ENCODE assay signal across 15 cellular contexts in genomic region chr1:155636397-155637153, GRCh38. TPM values are rescaled to one million over a fixed set of nuclear protein-coding genes. Genes with fewer than 3 reads are reported as not detected.
DNase-seq lines count a peak whose midpoint lies in the region; ATAC-seq, FAIRE-seq and TF ChIP-seq lines count a peak whose summit lies in the region.
"Had no signal": no experiment of that assay in that cellular context is flagged by ENCODE, and none has a peak within 500 bp of the region (broad histone marks: within the 10 kb centered on the region; RNA-seq: fewer than 3 reads in every experiment).

No MANE protein-coding gene starts in this region.

- peak overlapping the region; percentile 91 for H3K4me3 Mint-ChIP-seq in activated CD4-positive, alpha-beta T cell treated with anti-CD3 and anti-CD28 coated beads for 36 hours
- H3K4me3 Mint-ChIP-seq in IgD-negative memory B cell, result peak overlapping the region; percentile 88 to 98 (median 92)
- peak overlapping the region; percentile 90 for H3K4me3 Mint-ChIP-seq in natural killer cell treated with Interleukin-12 subunit alpha and Interleukin-12 subunit beta and Interleukin-15 and Interleukin-18, amount 100 ng/mL, for 72 hours
- H3K4me3 Mint-ChIP-seq: type B pancreatic cell had no signal

- no peaks in the 10 kb centered on the region for H3K9me1 ChIP-seq in K562 (ENCODE audit: control insufficient read depth, insufficient read depth, low read length)

- H3K9me3 Mint-ChIP-seq in activated CD4-positive, alpha-beta T cell treated with anti-CD3 and anti-CD28 coated beads for 36 hours (ENCODE audit: low read depth), result no peaks in the 10 kb centered on the region
- no peaks in the 10 kb centered on the region for H3K9me3 Mint-ChIP-seq in IgD-negative memory B cell
- peaks cover under 1% of the 10 kb centered on the region for H3K9me3 Mint-ChIP-seq in natural killer cell treated with Interleukin-12 subunit alpha and Interleukin-12 subunit beta and Interleukin-15 and Interleukin-18, amount 100 ng/mL, for 72 hours
- H3K9me3 Mint-ChIP-seq: type B pancreatic cell had no signal

- POLR2A ChIA-PET in activated CD4-positive, alpha-beta T cell treated with anti-CD3 and anti-CD28 coated beads for 36 hours (lab: Charles Lee), result interaction anchor here (0.6 kb wide), 1 partner anchor 515 kb away, joined by 3 read pairs; no protein-coding TSS in a partner anchor
- POLR2A ChIA-PET in K562 (lab: Yijun Ruan, JAX) (interaction anchor here (0.7 kb wide), 1 partner anchor 435 kb away, joined by 3 read pairs; no protein-coding TSS in a partner anchor), SK-N-SH (lab: Yijun Ruan, JAX) (no interaction called here)

- no peaks in the 10 kb centered on the region for H3K27me3 ChIP-seq in K562 (ENCODE audit: control insufficient read depth in 2 of 2, insufficient read depth in 2 of 2, low read length in 2 of 2)
- H3K27me3 ChIP-seq in suprapubic skin, result no peaks in the 10 kb centered on the region
- no peaks in the 10 kb centered on the region for H3K27me3 ChIP-seq in SK-N-SH (ENCODE audit: insufficient read depth)
- H3K27me3 ChIP-seq: breast epithelium had no signal

- H3K36me3 ChIP-seq in K562 (ENCODE audit: control insufficient read depth, insufficient read depth, low read length) (no peaks in the 10 kb centered on the region), suprapubic skin (no peaks in the 10 kb centered on the region), SK-N-SH (replicated peaks in 1 of 2; ENCODE audit: control insufficient read depth in 1 of 2, insufficient read depth in 2 of 2, low read length in 1 of 2) (no peaks in the 10 kb centered on the region)
- H3K36me3 ChIP-seq: breast epithelium had no signal

- in situ Hi-C loops in K562 (cut with MboI), result no loop called here

- no TSS peak for BruUV-seq in K562 (replicated peaks; lab: Mats Ljungman, UMichigan)

- CTCF ChIA-PET in activated CD4-positive, alpha-beta T cell treated with anti-CD3 and anti-CD28 coated beads for 36 hours (lab: Charles Lee), result interaction anchor here (0.6 to 0.7 kb wide), 2 partner anchors 39 to 1202 kb away, joined by 3 to 4 read pairs; no protein-coding TSS in a partner anchor
- CTCF ChIA-PET in K562 (lab: Yijun Ruan, JAX; ENCODE audit: low intra/inter-chr PET ratio), result no interaction called here
- CTCF ChIA-PET in SK-N-SH (lab: Yijun Ruan, JAX), result no interaction called here

- H3K4me1 ChIP-seq in K562 (replicated peaks in 1 of 2; ENCODE audit: control insufficient read depth in 2 of 2, insufficient read depth in 2 of 2, low read length in 2 of 2), result peaks cover 0 to 7% of the 10 kb centered on the region in 2 experiments; a peak in 1 of 5 replicates
- H3K4me1 ChIP-seq in suprapubic skin, result no peaks in the 10 kb centered on the region
- no peaks in the 10 kb centered on the region for H3K4me1 ChIP-seq in SK-N-SH (ENCODE audit: control insufficient read depth in 1 of 2, insufficient read depth in 2 of 2, low read depth in 1 of 2, low read length in 1 of 2)
- H3K4me1 ChIP-seq: breast epithelium had no signal

- H2AFZ ChIP-seq in K562 (ENCODE audit: low read depth, low read length), result no peak overlapping the region
- no peak overlapping the region for H2AFZ ChIP-seq in SK-N-SH (ENCODE audit: low read depth)

- TF ChIP-seq EP300 in K562 (IDR thresholded peaks at IDR 0.05; ENCODE audit: low read length), result no peak
- no peak for TF ChIP-seq EP300 in suprapubic skin (IDR thresholded peaks at IDR 0.05)
- TF ChIP-seq EP300 in SK-N-SH (IDR thresholded peaks at IDR 0.05; ENCODE audit: borderline replicate concordance in 1 of 2, low read depth in 1 of 2, low read length in 1 of 2), result no peak

- H3K4me1 Mint-ChIP-seq in activated CD4-positive, alpha-beta T cell treated with anti-CD3 and anti-CD28 coated beads for 36 hours, result peaks cover 21% of the 10 kb centered on the region
- peaks cover 12 to 17% (median 13%) of the 10 kb centered on the region in 3 donors for H3K4me1 Mint-ChIP-seq in IgD-negative memory B cell
- H3K4me1 Mint-ChIP-seq in natural killer cell treated with Interleukin-12 subunit alpha and Interleukin-12 subunit beta and Interleukin-15 and Interleukin-18, amount 100 ng/mL, for 72 hours (ENCODE audit: low read depth in 2 of 2), result peaks cover 5 to 10% of the 10 kb centered on the region in 2 donors

- H3K79me2 ChIP-seq in K562 (ENCODE audit: control insufficient read depth, insufficient read depth, low read length) (no peaks in the 10 kb centered on the region), SK-N-SH (ENCODE audit: insufficient read depth) (no peaks in the 10 kb centered on the region)

- H3K27me3 Mint-ChIP-seq in activated CD4-positive, alpha-beta T cell treated with anti-CD3 and anti-CD28 coated beads for 36 hours, result no peaks in the 10 kb centered on the region
- H3K27me3 Mint-ChIP-seq in IgD-negative memory B cell, result peaks cover 3% of the 10 kb centered on the region
- no peaks in the 10 kb centered on the region for H3K27me3 Mint-ChIP-seq in natural killer cell treated with Interleukin-12 subunit alpha and Interleukin-12 subunit beta and Interleukin-15 and Interleukin-18, amount 100 ng/mL, for 72 hours
- H3K27me3 Mint-ChIP-seq: type B pancreatic cell had no signal

- H3K27ac ChIP-seq in K562 (ENCODE audit: extremely low read depth, low read depth, low read length) (no peak overlapping the region), suprapubic skin (no peak overlapping the region), SK-N-SH (ENCODE audit: low read depth in 2 of 2, low read length in 1 of 2) (no peak overlapping the region)
- H3K27ac ChIP-seq: breast epithelium, RWPE1 had no signal

- intact Hi-C loops in activated CD4-positive, alpha-beta T cell treated with anti-CD3 and anti-CD28 coated beads for 36 hours (cut with DNase I, micrococcal nuclease), result no loop called here
- intact Hi-C loops in K562 (cut with micrococcal nuclease), result no loop called here

- ATAC-seq in activated CD4-positive, alpha-beta T cell treated with anti-CD3 and anti-CD28 coated beads for 36 hours, result peak; percentile 21
- ATAC-seq in K562 (peak; percentile 31; the same call in 1 of the 3 replicates), HG02938 (IDR thresholded peaks at IDR 0.05; ENCODE audit: unreplicated experiment) (no peak)
- peak in 1 of 2 donors; percentile 4 for ATAC-seq in natural killer cell treated with Interleukin-12 subunit alpha and Interleukin-12 subunit beta and Interleukin-15 and Interleukin-18, amount 100 ng/mL, for 72 hours

- H3K9ac ChIP-seq in K562 (ENCODE audit: insufficient read depth in 1 of 2, low read depth in 2 of 2, low read length in 2 of 2) (no peak overlapping the region), SK-N-SH (no peak overlapping the region)

- no peaks in the 10 kb centered on the region for H3K9me2 ChIP-seq in SK-N-SH

- no peak for TF ChIP-seq RAD21 in K562 (CRISPR knock-in tag; conservative IDR thresholded peaks at IDR 0.05 in 1 of 2, IDR thresholded peaks at IDR 0.05 in 1 of 2)
- TF ChIP-seq RAD21 in SK-N-SH (IDR thresholded peaks at IDR 0.05; ENCODE audit: low read length), result no peak

- H3K9me3 ChIP-seq in K562 (replicated peaks; ENCODE audit: control insufficient read depth, insufficient read depth, low read depth, low read length) (no peaks in the 10 kb centered on the region; the same call in 1 of the 2 replicates), suprapubic skin (no peaks in the 10 kb centered on the region), SK-N-SH (no peaks in the 10 kb centered on the region)
- H3K9me3 ChIP-seq: breast epithelium had no signal

- H4K20me1 ChIP-seq in K562 (replicated peaks; ENCODE audit: control insufficient read depth, insufficient read depth, low read length), result no peaks in the 10 kb centered on the region
- H4K20me1 ChIP-seq in SK-N-SH (ENCODE audit: insufficient read depth), result no peaks in the 10 kb centered on the region

- TF ChIP-seq CTCF in K562 (IDR thresholded peaks at IDR 0.05 in 2 of 3, conservative IDR thresholded peaks at IDR 0.05 in 1 of 3; ENCODE audit: insufficient read depth in 2 of 3, low read depth in 1 of 3, low read length in 3 of 3), result no peak
- TF ChIP-seq CTCF in suprapubic skin (IDR thresholded peaks at IDR 0.05), result no peak
- no peak for TF ChIP-seq CTCF in SK-N-SH (IDR thresholded peaks at IDR 0.05)

- no peak for TF ChIP-seq POLR2A in K562 (conservative IDR thresholded peaks at IDR 0.05)
- TF ChIP-seq POLR2A in suprapubic skin (IDR thresholded peaks at IDR 0.05), result no peak

- H3F3A ChIP-seq in SK-N-SH (replicated peaks; ENCODE audit: insufficient read depth), result no peaks in the 10 kb centered on the region

- WGBS in K562 (ENCODE audit: insufficient coverage, low coverage, missing lambda C conversion rate), result 79% methylated on average over 11 of the region's 11 CpGs
- 92% methylated on average over 11 of the region's 11 CpGs for WGBS in suprapubic skin
- 93% methylated on average over 11 of the region's 11 CpGs for WGBS in SK-N-SH (ENCODE audit: low lambda C conversion rate)

- peak overlapping the region; percentile 95 for H3K27ac Mint-ChIP-seq in activated CD4-positive, alpha-beta T cell treated with anti-CD3 and anti-CD28 coated beads for 36 hours
- peak overlapping the region; percentile 78 to 96 (median 94) for H3K27ac Mint-ChIP-seq in IgD-negative memory B cell
- peak overlapping the region; percentile 69 to 87 for H3K27ac Mint-ChIP-seq in natural killer cell treated with Interleukin-12 subunit alpha and Interleukin-12 subunit beta and Interleukin-15 and Interleukin-18, amount 100 ng/mL, for 72 hours
- H3K27ac Mint-ChIP-seq: type B pancreatic cell had no signal

- peak overlapping the region; percentile 67; the same call in 1 of the 2 replicates for H3K4me2 ChIP-seq in K562 (ENCODE audit: insufficient read depth, low read length)
- no peak overlapping the region for H3K4me2 ChIP-seq in SK-N-SH

- no peak for FAIRE-seq in K562 (lab: Jason Lieb, UNC)

- H3K4me3 ChIP-seq in K562, result no peak overlapping the region
- H3K4me3 ChIP-seq in suprapubic skin, result no peak overlapping the region
- H3K4me3 ChIP-seq in SK-N-SH (ENCODE audit: low read depth in 2 of 2, low read length in 1 of 2), result no peak overlapping the region

- H3K36me3 Mint-ChIP-seq in activated CD4-positive, alpha-beta T cell treated with anti-CD3 and anti-CD28 coated beads for 36 hours (ENCODE audit: low read depth), result peaks cover 1% of the 10 kb centered on the region
- H3K36me3 Mint-ChIP-seq in IgD-negative memory B cell, result peaks cover 2% of the 10 kb centered on the region
- peaks cover 2% of the 10 kb centered on the region for H3K36me3 Mint-ChIP-seq in natural killer cell treated with Interleukin-12 subunit alpha and Interleukin-12 subunit beta and Interleukin-15 and Interleukin-18, amount 100 ng/mL, for 72 hours
- H3K36me3 Mint-ChIP-seq: type B pancreatic cell had no signal

- no peak for DNase-seq in activated CD4-positive, alpha-beta T cell treated with anti-CD3 and anti-CD28 coated beads for 36 hours
- no peak for DNase-seq in activated CD4-positive, alpha-beta T cell treated with anti-CD3 and anti-CD28 coated beads for 4 hours
- DNase-seq in K562 (ENCODE audit: extremely low read depth in 1 of 4, low spot score in 3 of 4), result no peak
- no peak for DNase-seq in natural killer cell treated with Interleukin-12 subunit alpha and Interleukin-12 subunit beta and Interleukin-15 and Interleukin-18, amount 100 ng/mL, for 72 hours (ENCODE audit: low spot score)
- no peak for DNase-seq in suprapubic skin (ENCODE audit: low spot score in 2 of 2)
- no peak for DNase-seq in SK-N-SH
- DNase-seq: Caco-2, head of caudate nucleus, NCI-H1417, NCI-H526 had no signal

RNA-seq across cellular contexts. Expression of gene MSTO1, which starts 26.6 kb away (rescaled TPM):
- total RNA-seq in activated CD4-positive, alpha-beta T cell treated with anti-CD3 and anti-CD28 coated beads for 36 hours, result 10 to 100 TPM; 56.8 to 62.1 TPM
- polyA plus RNA-seq in IgD-negative memory B cell (20.2 TPM), K562 (2011; rRNA removed) (37.6 and 56.2 TPM in 2 replicates), K562 (2014; fragmentation: Illumina TruSeq; extraction: Trizol) (55.4 and 58.5 TPM in 2 replicates), K562 (2014; fragmentation: Nextera tagmentation; extraction: Ambion mirVana) (10 to 100 TPM; 18.8 to 21.6 TPM), K562 (2014; rRNA removed) (56.7 and 69.0 TPM in 2 replicates), SK-N-SH (2012; rRNA removed) (22.4 and 27.0 TPM in 2 replicates)
- 343 and 576 TPM in 2 replicates for total RNA-seq in K562 (2011; cell fraction: chromatin; rRNA removed; ENCODE audit: low replicate concordance)
- total RNA-seq in K562 (2011; cell fraction: nucleolus; rRNA removed), result 343 and 349 TPM in 2 replicates
- total RNA-seq in K562 (2011; cell fraction: nucleoplasm; rRNA removed), result 217 and 256 TPM in 2 replicates
- total RNA-seq in K562 (2014; rRNA removed) (48.0 and 55.8 TPM in 2 replicates), K562 (2014; rRNA removed; fragmentation: Illumina TruSeq; extraction: Trizol) (42.6 and 44.9 TPM in 2 replicates), K562 (2015; rRNA removed; fragmentation: Illumina TruSeq; extraction: Trizol) (45.2 and 47.3 TPM in 2 replicates), K562 (2021) (67.6 and 71.1 TPM in 2 replicates), suprapubic skin (10 to 100 TPM; 11.7 to 31.6 (median 24.1) TPM)
- 29.5 and 46.2 TPM in 2 replicates for polyA plus RNA-seq in K562 (2011; cell fraction: cytosol; rRNA removed)
- polyA plus RNA-seq in K562 (2011; cell fraction: nucleus; rRNA removed), result 499 and 561 TPM in 2 replicates
- polyA plus RNA-seq in K562 (2012), result 58.5 and 64.0 TPM in 2 replicates
- polyA minus RNA-seq in K562 (2011; rRNA and poly(A)+ RNA removed), result 45.9 and 57.2 TPM in 2 replicates
- 16.1 and 22.0 TPM in 2 replicates for polyA minus RNA-seq in K562 (2011; cell fraction: cytosol; rRNA and poly(A)+ RNA removed)
- 194 and 218 TPM in 2 replicates for polyA minus RNA-seq in K562 (2011; cell fraction: nucleus; rRNA and poly(A)+ RNA removed)
- total RNA-seq in natural killer cell treated with Interleukin-12 subunit alpha and Interleukin-12 subunit beta and Interleukin-15 and Interleukin-18, amount 100 ng/mL, for 72 hours, result 100 to 1,000 TPM in 1 of 2 donors, 10 to 100 TPM in 1; 63.9 to 116 TPM
- polyA plus RNA-seq in SK-N-SH (2012; cell fraction: cytosol; rRNA removed), result 9.2 and 12.0 TPM in 2 replicates
- polyA plus RNA-seq in SK-N-SH (2012; cell fraction: nucleus; rRNA removed), result 107 and 118 TPM in 2 replicates

RNA-seq across cellular contexts. Expression of gene YY1AP1, which starts 52.0 kb away (rescaled TPM):
- total RNA-seq in activated CD4-positive, alpha-beta T cell treated with anti-CD3 and anti-CD28 coated beads for 36 hours, result 10 to 100 TPM; 59.6 to 76.0 TPM
- polyA plus RNA-seq in IgD-negative memory B cell, result 43.4 TPM
- total RNA-seq in K562 (2011; cell fraction: chromatin; rRNA removed; ENCODE audit: low replicate concordance), result 115 and 157 TPM in 2 replicates
- 58.0 and 60.1 TPM in 2 replicates for total RNA-seq in K562 (2011; cell fraction: nucleolus; rRNA removed)
- total RNA-seq in K562 (2011; cell fraction: nucleoplasm; rRNA removed), result 73.8 and 91.0 TPM in 2 replicates
- total RNA-seq in K562 (2014; rRNA removed), result 28.0 and 33.5 TPM in 2 replicates
- total RNA-seq in K562 (2014; rRNA removed; fragmentation: Illumina TruSeq; extraction: Trizol), result 42.1 and 44.5 TPM in 2 replicates
- total RNA-seq in K562 (2015; rRNA removed; fragmentation: Illumina TruSeq; extraction: Trizol), result 43.2 and 44.8 TPM in 2 replicates
- 50.3 and 52.1 TPM in 2 replicates for total RNA-seq in K562 (2021)
- 90.7 and 106 TPM in 2 replicates for polyA plus RNA-seq in K562 (2011; rRNA removed)
- 62.1 and 77.9 TPM in 2 replicates for polyA plus RNA-seq in K562 (2011; cell fraction: cytosol; rRNA removed)
- polyA plus RNA-seq in K562 (2011; cell fraction: nucleus; rRNA removed), result 101 and 107 TPM in 2 replicates
- 41.6 and 49.1 TPM in 2 replicates for polyA plus RNA-seq in K562 (2012)
- 78.1 and 85.1 TPM in 2 replicates for polyA plus RNA-seq in K562 (2014; fragmentation: Illumina TruSeq; extraction: Trizol)
- polyA plus RNA-seq in K562 (2014; fragmentation: Nextera tagmentation; extraction: Ambion mirVana), result 10 to 100 TPM; 18.4 to 35.2 TPM
- polyA plus RNA-seq in K562 (2014; rRNA removed), result 42.9 and 44.5 TPM in 2 replicates
- polyA minus RNA-seq in K562 (2011; rRNA and poly(A)+ RNA removed), result 146 and 175 TPM in 2 replicates
- polyA minus RNA-seq in K562 (2011; cell fraction: cytosol; rRNA and poly(A)+ RNA removed), result 40.0 and 44.7 TPM in 2 replicates
- polyA minus RNA-seq in K562 (2011; cell fraction: nucleus; rRNA and poly(A)+ RNA removed), result 20.3 and 43.2 TPM in 2 replicates
- 10 to 100 TPM; 73.3 to 88.9 TPM for total RNA-seq in natural killer cell treated with Interleukin-12 subunit alpha and Interleukin-12 subunit beta and Interleukin-15 and Interleukin-18, amount 100 ng/mL, for 72 hours
- 100 to 1,000 TPM in 1 of 4 donors, 10 to 100 TPM in 3; 56.0 to 106 (median 80.1) TPM for total RNA-seq in suprapubic skin
- 45.0 and 85.3 TPM in 2 replicates for polyA plus RNA-seq in SK-N-SH (2012; rRNA removed)
- 60.2 and 63.1 TPM in 2 replicates for polyA plus RNA-seq in SK-N-SH (2012; cell fraction: cytosol; rRNA removed)
- 59.6 and 71.3 TPM in 2 replicates for polyA plus RNA-seq in SK-N-SH (2012; cell fraction: nucleus; rRNA removed)

RNA-seq across cellular contexts. Expression of gene DAP3, which starts 52.3 kb away (rescaled TPM):
- total RNA-seq in activated CD4-positive, alpha-beta T cell treated with anti-CD3 and anti-CD28 coated beads for 36 hours, result 100 to 1,000 TPM; 159 to 162 TPM
- polyA plus RNA-seq in IgD-negative memory B cell (70.3 TPM), K562 (2011; rRNA removed) (431 and 484 TPM in 2 replicates), K562 (2014; fragmentation: Illumina TruSeq; extraction: Trizol) (402 and 404 TPM in 2 replicates), K562 (2014; fragmentation: Nextera tagmentation; extraction: Ambion mirVana) (100 to 1,000 TPM; 298 to 468 TPM), K562 (2014; rRNA removed) (344 and 358 TPM in 2 replicates), SK-N-SH (2012; rRNA removed) (115 and 136 TPM in 2 replicates)
- total RNA-seq in K562 (2011; cell fraction: chromatin; rRNA removed; ENCODE audit: low replicate concordance), result 498 and 523 TPM in 2 replicates
- 338 and 343 TPM in 2 replicates for total RNA-seq in K562 (2011; cell fraction: nucleolus; rRNA removed)
- total RNA-seq in K562 (2011; cell fraction: nucleoplasm; rRNA removed), result 327 and 351 TPM in 2 replicates
- total RNA-seq in K562 (2014; rRNA removed) (129 and 155 TPM in 2 replicates), K562 (2014; rRNA removed; fragmentation: Illumina TruSeq; extraction: Trizol) (250 and 288 TPM in 2 replicates), K562 (2015; rRNA removed; fragmentation: Illumina TruSeq; extraction: Trizol) (202 and 215 TPM in 2 replicates), K562 (2021) (242 and 246 TPM in 2 replicates), suprapubic skin (100 to 1,000 TPM; 151 to 249 (median 187) TPM)
- 317 and 359 TPM in 2 replicates for polyA plus RNA-seq in K562 (2011; cell fraction: cytosol; rRNA removed)
- polyA plus RNA-seq in K562 (2011; cell fraction: nucleus; rRNA removed), result 376 and 394 TPM in 2 replicates
- polyA plus RNA-seq in K562 (2012), result 209 and 223 TPM in 2 replicates
- 340 and 359 TPM in 2 replicates for polyA minus RNA-seq in K562 (2011; rRNA and poly(A)+ RNA removed)
- polyA minus RNA-seq in K562 (2011; cell fraction: cytosol; rRNA and poly(A)+ RNA removed), result 135 and 169 TPM in 2 replicates
- polyA minus RNA-seq in K562 (2011; cell fraction: nucleus; rRNA and poly(A)+ RNA removed), result 193 and 313 TPM in 2 replicates
- total RNA-seq in natural killer cell treated with Interleukin-12 subunit alpha and Interleukin-12 subunit beta and Interleukin-15 and Interleukin-18, amount 100 ng/mL, for 72 hours, result 100 to 1,000 TPM; 127 to 215 TPM
- 118 and 122 TPM in 2 replicates for polyA plus RNA-seq in SK-N-SH (2012; cell fraction: cytosol; rRNA removed)
- polyA plus RNA-seq in SK-N-SH (2012; cell fraction: nucleus; rRNA removed), result 206 and 220 TPM in 2 replicates
